In genomic region chr2:144330951-144331651, GRCh38 we compare ENCODE assay signal across 8 cellular contexts.
DNase-seq lines count a peak whose midpoint lies in the region; ATAC-seq and TF ChIP-seq lines count a peak whose summit lies in the region.

No MANE protein-coding gene starts in this region.

- no peaks in the 10 kb centered on the region for H3K9me3 ChIP-seq in adrenal gland (replicated peaks in 1 of 3)

- ATAC-seq in stimulated activated naive B cell treated with anti-CD40 and anti-IgM and Interleukin-4, amounts not matched to agents 10 μg/mL and 1 μg/mL and 100 μg/mL, for 72 hours (replicated peaks), result no peak
- no peak for ATAC-seq in GM21737 (IDR thresholded peaks at IDR 0.05; ENCODE audit: unreplicated experiment)

- H3K4me3 ChIP-seq in GM12865 (ENCODE audit: low read depth, low read length), result peak overlapping the region; percentile 78
- H3K4me3 ChIP-seq in adrenal gland, result peak overlapping the region; percentile 21 to 65 (median 60)
- peak overlapping the region; percentile 70 for H3K4me3 ChIP-seq in kidney epithelial cell (ENCODE audit: low read depth, low read length)

- H3K36me3 ChIP-seq in adrenal gland (replicated peaks in 1 of 2), result no peaks in the 10 kb centered on the region
- H3K36me3 ChIP-seq in kidney epithelial cell (ENCODE audit: control insufficient read depth, insufficient read depth, low read length), result no peaks in the 10 kb centered on the region

- no peak for TF ChIP-seq POLR2A in adrenal gland (IDR thresholded peaks at IDR 0.05)

- no peak for DNase-seq in GM12865 (ENCODE audit: low read depth)
- peak; percentile 9 to 63 for DNase-seq in NCI-H526 (lab: John Stamatoyannopoulos, UW)
- DNase-seq in adrenal gland, result no peak
- no peak for DNase-seq in kidney epithelial cell (ENCODE audit: low read depth)
- DNase-seq in stimulated activated naive B cell treated with anti-CD40 and anti-IgM and Interleukin-4, amounts not matched to agents 10 μg/mL and 1 μg/mL and 100 μg/mL, for 72 hours, result no peak
- DNase-seq in DMS114 treated with DMSO at 0.1 percent for 48 hours (lab: John Stamatoyannopoulos, UW; ENCODE audit: unreplicated experiment), result no peak
- DNase-seq in KG1 (lab: John Stamatoyannopoulos, UW), result no peak

- H3K9me3 Mint-ChIP-seq in stimulated activated naive B cell treated with anti-CD40 and anti-IgM and Interleukin-4, amounts not matched to agents 10 μg/mL and 1 μg/mL and 100 μg/mL, for 72 hours, result no peaks in the 10 kb centered on the region

- peaks cover 0 to 10% of the 10 kb centered on the region in 2 donors for H3K4me1 ChIP-seq in adrenal gland (replicated peaks in 1 of 2)

- no peaks in the 10 kb centered on the region for H3K27me3 Mint-ChIP-seq in stimulated activated naive B cell treated with anti-CD40 and anti-IgM and Interleukin-4, amounts not matched to agents 10 μg/mL and 1 μg/mL and 100 μg/mL, for 72 hours

- peak overlapping the region; percentile 95 for H3K27ac Mint-ChIP-seq in stimulated activated naive B cell treated with anti-CD40 and anti-IgM and Interleukin-4, amounts not matched to agents 10 μg/mL and 1 μg/mL and 100 μg/mL, for 72 hours

- 8 to 11% (median 9%) methylated on average over 11 of the region's 11 CpGs for WGBS in adrenal gland, 4 donors

- peak overlapping the region; percentile 85 to 88 for H3K4me3 Mint-ChIP-seq in stimulated activated naive B cell treated with anti-CD40 and anti-IgM and Interleukin-4, amounts not matched to agents 10 μg/mL and 1 μg/mL and 100 μg/mL, for 72 hours

- peaks cover 19 to 29% of the 10 kb centered on the region in 2 donors for H3K4me1 Mint-ChIP-seq in stimulated activated naive B cell treated with anti-CD40 and anti-IgM and Interleukin-4, amounts not matched to agents 10 μg/mL and 1 μg/mL and 100 μg/mL, for 72 hours

- intact Hi-C loops in adrenal gland (cut with DNase I), result loop anchor here in 1 of 2 donors (10.0 kb wide), 1 partner anchor 64 kb away; no protein-coding TSS in a partner anchor

- TF ChIP-seq CTCF in GM12865 (IDR thresholded peaks at IDR 0.05; ENCODE audit: insufficient read depth, low read depth, low read length, missing control alignments), result no peak
- no peak for TF ChIP-seq CTCF in adrenal gland (IDR thresholded peaks at IDR 0.05)
- TF ChIP-seq CTCF in kidney epithelial cell (IDR thresholded peaks at IDR 0.05; ENCODE audit: insufficient read depth, low read length, poor library complexity, severe bottlenecking), result no peak

- H3K36me3 Mint-ChIP-seq in stimulated activated naive B cell treated with anti-CD40 and anti-IgM and Interleukin-4, amounts not matched to agents 10 μg/mL and 1 μg/mL and 100 μg/mL, for 72 hours, result peaks cover 5 to 20% of the 10 kb centered on the region in 2 donors

- peak overlapping the region; percentile 81 to 98 (median 92) for H3K27ac ChIP-seq in adrenal gland

- H3K27me3 ChIP-seq in adrenal gland, result no peaks in the 10 kb centered on the region
- no peaks in the 10 kb centered on the region for H3K27me3 ChIP-seq in kidney epithelial cell (ENCODE audit: control insufficient read depth, insufficient read depth, low read length)

Comparison
In these comparisons a context has a peak if more than half of its experiments do, and no peak if none do; other contexts are left out.
1. DNase-seq: peak in NCI-H526 (2 of 2); none in GM12865 (single experiment), adrenal gland (0 of 7), kidney epithelial cell (single experiment), stimulated activated naive B cell treated with anti-CD40 and anti-IgM and Interleukin-4, amounts not matched to agents 10 μg/mL and 1 μg/mL and 100 μg/mL, for 72 hours (single experiment), DMS114 treated with DMSO at 0.1 percent for 48 hours (single experiment) and KG1 (single experiment).
2. Peak in every context shown above with its lines, with median percentiles within 50 percentile points of each other: H3K4me3 ChIP-seq.